ENCODE assay signal across 8 cellular contexts in genomic region chr16:89599451-89599858, GRCh38. TPM values are rescaled to one million over a fixed set of nuclear protein-coding genes. Genes with fewer than 3 reads are reported as not detected.
DNase-seq lines count a peak whose midpoint lies in the region; ATAC-seq, FAIRE-seq and TF ChIP-seq lines count a peak whose summit lies in the region.

No MANE protein-coding gene starts in this region.

- H3K36me3 ChIP-seq in BE2C = no peaks in the 10 kb centered on the region

- CTCF ChIA-PET in RWPE1 (lab: Yijun Ruan, JAX) = interaction anchor here (0.5 to 1.5 kb wide), 5 partner anchors 7 to 260 kb away, joined by 3 to 7 read pairs (median 4); no protein-coding TSS in a partner anchor

- TF ChIP-seq CTCF in BE2C (IDR thresholded peaks at IDR 0.05; ENCODE audit: low read depth, low read length) (peak; percentile 52), RWPE1 (conservative IDR thresholded peaks at IDR 0.05; ENCODE audit: low read depth) (peak; percentile 28; the same call in 1 of the 2 replicates), fibroblast of the aortic adventitia (IDR thresholded peaks at IDR 0.05; ENCODE audit: insufficient read depth, low read length) (peak; percentile 35)

- no peaks in the 10 kb centered on the region for H3K27me3 ChIP-seq in BE2C

- no peaks in the 10 kb centered on the region for H3K9me3 ChIP-seq in BE2C

- peaks cover 3% of the 10 kb centered on the region; the same call in 1 of the 2 replicates for H3K4me1 ChIP-seq in BE2C

- peak; percentile 69 for FAIRE-seq in GM12891 (lab: Jason Lieb, UNC)

- no peak overlapping the region for H3K4me3 ChIP-seq in BE2C (ENCODE audit: low read depth, low read length)
- no peak overlapping the region for H3K4me3 ChIP-seq in fibroblast of the aortic adventitia (ENCODE audit: low read depth, low read length)

- peak overlapping the region; percentile 56 for H3K27ac ChIP-seq in RWPE1

- no peak for ATAC-seq in HG03469 (IDR thresholded peaks at IDR 0.05; ENCODE audit: unreplicated experiment)

- DNase-seq in BE2C (peak; percentile 70), GM12891 (ENCODE audit: insufficient read length, low spot score) (peak; percentile 63), RWPE1 (ENCODE audit: low spot score) (no peak), fibroblast of the aortic adventitia (ENCODE audit: low read depth) (no peak), C1 segment of cervical spinal cord (lab: John Stamatoyannopoulos, UW) (no peak), mesenteric fat pad (ENCODE audit: low spot score) (no peak), putamen (ENCODE audit: low spot score) (no peak)

- TF ChIP-seq POLR2A in GM12891 (IDR thresholded peaks at IDR 0.05; ENCODE audit: low read depth, low read length) = no peak

- POLR2A ChIA-PET in RWPE1 (lab: Yijun Ruan, JAX; ENCODE audit: low non-redundant PET) = interaction anchor here (1.2 kb wide), 1 partner anchor 34 kb away, joined by 4 read pairs; no protein-coding TSS in a partner anchor

TF ChIP-seq in GM12891, 5 proteins besides CTCF, POLR2A, EP300 and RAD21:
- TF ChIP-seq TAF1 (IDR thresholded peaks at IDR 0.05; ENCODE audit: low read depth, low read length) (no peak), PAX5 (IDR thresholded peaks at IDR 0.05; ENCODE audit: insufficient read depth, low read length, severe bottlenecking) (no peak), SPI1 (IDR thresholded peaks at IDR 0.05; ENCODE audit: low read depth, low read length) (no peak), POLR2AphosphoS5 (IDR thresholded peaks at IDR 0.05; ENCODE audit: low read depth, low read length) (no peak), POU2F2 (IDR thresholded peaks at IDR 0.05; ENCODE audit: low read depth, low read length) (no peak)

RNA-seq across cellular contexts. Expression of gene DPEP1, which starts 14.0 kb away (rescaled TPM):
- 0.91 TPM for polyA plus RNA-seq in BE2C (2012; ENCODE audit: insufficient read depth, insufficient read length, low read depth)
- polyA plus RNA-seq in GM12891 (2012; ENCODE audit: low read depth, missing spikeins) = 0.13 TPM
- not detected in 2 replicates for total RNA-seq in fibroblast of the aortic adventitia (ENCODE audit: low replicate concordance)
- total RNA-seq in mesenteric fat pad = 0.51 TPM

RNA-seq across cellular contexts. Expression of gene CPNE7, which starts 23.9 kb away (rescaled TPM):
- polyA plus RNA-seq in BE2C (2012; ENCODE audit: insufficient read depth, insufficient read length, low read depth) = 14.5 TPM
- polyA plus RNA-seq in GM12891 (2012; ENCODE audit: low read depth, missing spikeins) = 22.2 TPM
- total RNA-seq in fibroblast of the aortic adventitia (ENCODE audit: low replicate concordance) (0.65 and 13.1 TPM in 2 replicates), mesenteric fat pad (1.3 TPM)

RNA-seq across cellular contexts. Expression of gene RPL13, which starts 39.0 kb away (rescaled TPM):
- 3,732 TPM for polyA plus RNA-seq in BE2C (2012; ENCODE audit: insufficient read depth, insufficient read length, low read depth)
- 4,929 TPM for polyA plus RNA-seq in GM12891 (2012; ENCODE audit: low read depth, missing spikeins)
- total RNA-seq in fibroblast of the aortic adventitia (ENCODE audit: low replicate concordance) = 3,215 and 3,366 TPM in 2 replicates
- total RNA-seq in mesenteric fat pad = 1,718 TPM

RNA-seq across cellular contexts. Expression of gene CHMP1A, which starts 58.1 kb away (rescaled TPM):
- polyA plus RNA-seq in BE2C (2012; ENCODE audit: insufficient read depth, insufficient read length, low read depth) = 99.0 TPM
- polyA plus RNA-seq in GM12891 (2012; ENCODE audit: low read depth, missing spikeins) = 49.0 TPM
- 80.0 and 81.3 TPM in 2 replicates for total RNA-seq in fibroblast of the aortic adventitia (ENCODE audit: low replicate concordance)
- 64.3 TPM for total RNA-seq in mesenteric fat pad

RNA-seq across cellular contexts. Expression of gene SPATA33, which starts 58.2 kb away (rescaled TPM):
- polyA plus RNA-seq in BE2C (2012; ENCODE audit: insufficient read depth, insufficient read length, low read depth) = 6.1 TPM
- 4.1 TPM for polyA plus RNA-seq in GM12891 (2012; ENCODE audit: low read depth, missing spikeins)
- total RNA-seq in fibroblast of the aortic adventitia (ENCODE audit: low replicate concordance) (3.6 and 6.1 TPM in 2 replicates), mesenteric fat pad (4.6 TPM)

Comparison
In these comparisons a context has a peak if more than half of its experiments do, and no peak if none do; other contexts are left out.
1. DNase-seq: peak in BE2C (single experiment) and GM12891 (single experiment); none in RWPE1 (single experiment), fibroblast of the aortic adventitia (single experiment), C1 segment of cervical spinal cord (0 of 14), mesenteric fat pad (single experiment) and putamen (single experiment).
2. Peak in every context shown above with its lines, with median percentiles within 50 percentile points of each other: CTCF ChIP-seq.